2 cellular contexts compared by ENCODE assay signal in the genomic region with DNA sequence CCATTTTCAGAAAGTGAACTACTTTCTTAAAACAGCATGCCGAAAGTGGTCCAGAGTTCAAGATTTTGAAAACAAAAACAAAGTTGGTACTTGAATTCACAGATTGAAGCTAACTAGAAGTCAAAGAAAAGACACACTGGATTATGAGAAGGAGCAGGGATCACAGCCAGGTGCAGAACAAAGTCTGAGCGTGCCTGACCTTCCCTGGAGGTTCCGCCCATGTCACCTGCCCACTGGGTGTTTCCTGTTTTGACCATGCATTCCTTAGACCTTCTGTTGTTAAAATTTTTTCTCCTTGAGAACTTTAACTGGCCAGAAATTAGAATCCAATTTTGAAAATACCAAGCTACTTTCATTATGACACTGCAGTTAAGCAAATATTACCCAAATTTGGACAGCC. TPM values are rescaled to one million over a fixed set of nuclear protein-coding genes. Genes with fewer than 3 reads are reported as not detected.
"Had no signal": no experiment of that assay in that cellular context is flagged by ENCODE, and none has a peak within 500 bp of the region (broad histone marks: within the 10 kb centered on the region; RNA-seq: fewer than 3 reads in every experiment).

No MANE protein-coding gene starts in this region.

RNA-seq across cellular contexts. Expression of a gene that starts 34.2 kb away (rescaled TPM):
- total RNA-seq: G401, GM12878 had no signal
- polyA plus RNA-seq: GM12878 had no signal

RNA-seq across cellular contexts. Expression of a gene that starts 56.5 kb away (rescaled TPM):
- total RNA-seq: G401 had no signal
- polyA plus RNA-seq: GM12878 had no signal
